1 cellular context compared by ENCODE assay signal in genomic region chr19:29694669-29695627, GRCh38.
TF ChIP-seq lines count a peak whose summit lies in the region.

No MANE protein-coding gene starts in this region.

TF ChIP-seq in HepG2, 621 proteins besides CTCF, POLR2A, EP300 and RAD21 (continued from another document and continues in another):
- TF ChIP-seq ZFY (CRISPR knock-in tag; IDR thresholded peaks at IDR 0.05): peak; percentile 76
- TF ChIP-seq ZKSCAN8 (CRISPR knock-in tag; IDR thresholded peaks at IDR 0.05; ENCODE audit: borderline replicate concordance): no peak
- TF ChIP-seq XRCC5 (optimal IDR thresholded peaks at IDR 0.05; ENCODE audit: low read length): peak; percentile 96
- TF ChIP-seq KDM2A (CRISPR knock-in tag; IDR thresholded peaks at IDR 0.05; ENCODE audit: borderline replicate concordance, low read depth): peak; percentile 62; the same call in 1 of the 2 replicates
- TF ChIP-seq ZNF850 (CRISPR knock-in tag; conservative IDR thresholded peaks at IDR 0.05): no peak
- no peak for TF ChIP-seq ZNF788 (CRISPR knock-in tag; IDR thresholded peaks at IDR 0.05; ENCODE audit: borderline replicate concordance)
- TF ChIP-seq THRA (CRISPR knock-in tag; IDR thresholded peaks at IDR 0.05; ENCODE audit: borderline replicate concordance): 0 out of 2 replicates have a peak, but pooled peaks have one; percentile 21
- TF ChIP-seq THAP11 (CRISPR knock-in tag; IDR thresholded peaks at IDR 0.05): peak; percentile 36; the same call in 1 of the 2 replicates
- peak; percentile 51; the same call in 1 of the 2 replicates for TF ChIP-seq ZGPAT (CRISPR knock-in tag; IDR thresholded peaks at IDR 0.05)
- TF ChIP-seq BRF2 (CRISPR knock-in tag; IDR thresholded peaks at IDR 0.05): no peak
- peak; percentile 43; the same call in 1 of the 2 replicates for TF ChIP-seq HOXA3 (CRISPR knock-in tag; IDR thresholded peaks at IDR 0.05)
- TF ChIP-seq CHD2 (IDR thresholded peaks at IDR 0.05; ENCODE audit: low read depth, low read length): no peak
- no peak for TF ChIP-seq ZNF260 (CRISPR knock-in tag; IDR thresholded peaks at IDR 0.05; ENCODE audit: borderline replicate concordance, low read depth)
- peak; percentile 57; the same call in 1 of the 2 replicates for TF ChIP-seq ELF3 (CRISPR knock-in tag; IDR thresholded peaks at IDR 0.05)
- TF ChIP-seq ZNF501 (CRISPR knock-in tag; IDR thresholded peaks at IDR 0.05): peak; percentile 57; the same call in 1 of the 2 replicates
- no peak for TF ChIP-seq REXO4 (CRISPR knock-in tag; IDR thresholded peaks at IDR 0.05; ENCODE audit: borderline replicate concordance)
- peak; percentile 16; the same call in 1 of the 2 replicates for TF ChIP-seq NCOA2 (CRISPR knock-in tag; IDR thresholded peaks at IDR 0.05)
- TF ChIP-seq FOXJ3 (CRISPR knock-in tag; IDR thresholded peaks at IDR 0.05; ENCODE audit: borderline replicate concordance): no peak
- TF ChIP-seq NAIF1 (CRISPR knock-in tag; IDR thresholded peaks at IDR 0.05; ENCODE audit: borderline replicate concordance): no peak
- peak; percentile 85 for TF ChIP-seq ZFX (CRISPR knock-in tag; IDR thresholded peaks at IDR 0.05; ENCODE audit: low read depth)
- TF ChIP-seq ZSCAN12 (CRISPR knock-in tag; IDR thresholded peaks at IDR 0.05): no peak
- no peak for TF ChIP-seq GABPA (IDR thresholded peaks at IDR 0.05; ENCODE audit: low read depth, low read length)
- no peak; the same call in 1 of the 2 replicates for TF ChIP-seq GABPA (CRISPR knock-in tag; IDR thresholded peaks at IDR 0.05; ENCODE audit: low read depth)
- TF ChIP-seq GABPB1 (CRISPR knock-in tag; IDR thresholded peaks at IDR 0.05): peak; percentile 68
- TF ChIP-seq HOMEZ (CRISPR knock-in tag; IDR thresholded peaks at IDR 0.05; ENCODE audit: low read depth): no peak
- TF ChIP-seq ZNF567 (CRISPR knock-in tag; IDR thresholded peaks at IDR 0.05; ENCODE audit: borderline replicate concordance): 0 out of 2 replicates have a peak, but pooled peaks have one; percentile 52
- TF ChIP-seq ZNF430 (CRISPR knock-in tag; IDR thresholded peaks at IDR 0.05): peak; percentile 37; the same call in 1 of the 2 replicates
- TF ChIP-seq RAD51 (IDR thresholded peaks at IDR 0.05; ENCODE audit: borderline replicate concordance): no peak
- TF ChIP-seq SRSF9 (IDR thresholded peaks at IDR 0.05; ENCODE audit: borderline replicate concordance, insufficient read depth, low read depth, low read length, poor library complexity, severe bottlenecking): no peak
- TF ChIP-seq SMC3 (IDR thresholded peaks at IDR 0.05; ENCODE audit: low read length): peak; percentile 82; the same call in 1 of the 2 replicates
- peak; percentile 43; the same call in 1 of the 2 replicates for TF ChIP-seq REPIN1 (CRISPR knock-in tag; IDR thresholded peaks at IDR 0.05; ENCODE audit: borderline replicate concordance, low read depth)
- peak; percentile 52; the same call in 1 of the 2 replicates for TF ChIP-seq ZNF329 (CRISPR knock-in tag; IDR thresholded peaks at IDR 0.05; ENCODE audit: low read depth)
- TF ChIP-seq GATAD1 (CRISPR knock-in tag; IDR thresholded peaks at IDR 0.05): 0 out of 2 replicates have a peak, but pooled peaks have one; percentile 30
- peak; percentile 40; the same call in 1 of the 2 replicates for TF ChIP-seq ARID4A (CRISPR knock-in tag; IDR thresholded peaks at IDR 0.05; ENCODE audit: borderline replicate concordance)
- TF ChIP-seq KMT2B (CRISPR knock-in tag; IDR thresholded peaks at IDR 0.05): 0 out of 2 replicates have a peak, but pooled peaks have one; percentile 27
- TF ChIP-seq ARID5B (CRISPR knock-in tag; IDR thresholded peaks at IDR 0.05): 0 out of 2 replicates have a peak, but pooled peaks have one; percentile 25
- peak; percentile 53; the same call in 1 of the 2 replicates for TF ChIP-seq ZNF580 (CRISPR knock-in tag; IDR thresholded peaks at IDR 0.05; ENCODE audit: borderline replicate concordance, low read depth)
- TF ChIP-seq HIVEP1 (CRISPR knock-in tag; IDR thresholded peaks at IDR 0.05): no peak
- peak; percentile 29; the same call in 1 of the 2 replicates for TF ChIP-seq SALL1 (CRISPR knock-in tag; IDR thresholded peaks at IDR 0.05)
- peak; percentile 55; the same call in 1 of the 2 replicates for TF ChIP-seq ZNF350 (CRISPR knock-in tag; IDR thresholded peaks at IDR 0.05; ENCODE audit: borderline replicate concordance, low read depth)
- no peak for TF ChIP-seq TMF1 (CRISPR knock-in tag; IDR thresholded peaks at IDR 0.05; ENCODE audit: low read depth)
- TF ChIP-seq RFX5 (IDR thresholded peaks at IDR 0.05; ENCODE audit: low read depth, low read length): 0 out of 2 replicates have a peak, but pooled peaks have one; percentile 19
- TF ChIP-seq ZNF256 (CRISPR knock-in tag; conservative IDR thresholded peaks at IDR 0.05): no peak
- no peak for TF ChIP-seq ZSCAN25 (CRISPR knock-in tag; IDR thresholded peaks at IDR 0.05)
- TF ChIP-seq ZSCAN21 (CRISPR knock-in tag; IDR thresholded peaks at IDR 0.05; ENCODE audit: borderline replicate concordance): no peak; the same call in 1 of the 2 replicates
- TF ChIP-seq ZMYM2 (CRISPR knock-in tag; IDR thresholded peaks at IDR 0.05): no peak
- peak; percentile 46; the same call in 1 of the 2 replicates for TF ChIP-seq SAP130 (CRISPR knock-in tag; IDR thresholded peaks at IDR 0.05; ENCODE audit: low read depth)
- no peak for TF ChIP-seq REST (IDR thresholded peaks at IDR 0.05; ENCODE audit: borderline replicate concordance in 1 of 2, low read depth in 1 of 2, low read length in 2 of 2)
